Comparison of ENCODE assay signal across 8 cellular contexts in the genomic region with DNA sequence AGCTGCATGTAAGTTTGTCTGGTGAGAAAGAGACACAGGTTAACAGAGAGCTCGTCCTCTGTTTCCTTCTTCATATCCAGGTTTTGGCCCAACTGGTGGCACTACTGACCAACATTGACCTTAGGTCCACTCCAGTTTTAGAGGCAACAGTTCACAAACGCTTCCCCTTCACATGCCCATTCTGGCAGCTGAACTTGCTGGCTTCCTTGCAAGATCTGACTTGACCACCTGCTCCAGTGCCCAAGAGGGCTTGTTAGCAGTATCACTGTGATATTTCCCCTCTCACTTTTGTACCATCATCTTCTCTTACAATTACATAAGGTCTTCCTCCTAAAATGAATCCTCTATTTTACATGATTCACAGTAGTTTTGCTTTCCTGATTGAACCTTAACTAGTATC.
"Had no signal": no experiment of that assay in that cellular context is flagged by ENCODE, and none has a peak within 500 bp of the region (broad histone marks: within the 10 kb centered on the region; RNA-seq: fewer than 3 reads in every experiment).

No MANE protein-coding gene starts in this region.

- ATAC-seq: GM23338, HCT116, HepG2 had no signal

- H3K9me3 ChIP-seq: HAP-1 had no signal

- H3K4me2 ChIP-seq: GM23338 had no signal

- H3K36me3 ChIP-seq: HAP-1 had no signal

- H3K4me1 ChIP-seq: HAP-1 had no signal

- H3K4me3 ChIP-seq: GM23338, HAP-1 had no signal

- H3K27ac ChIP-seq: HL-60 had no signal

- FAIRE-seq: HepG2 had no signal

- H2AFZ ChIP-seq: GM23338 had no signal

- DNase-seq: H7, HFFc6, KBM-7 had no signal
